ENCODE assay signal across 2 cellular contexts in the genomic region with DNA sequence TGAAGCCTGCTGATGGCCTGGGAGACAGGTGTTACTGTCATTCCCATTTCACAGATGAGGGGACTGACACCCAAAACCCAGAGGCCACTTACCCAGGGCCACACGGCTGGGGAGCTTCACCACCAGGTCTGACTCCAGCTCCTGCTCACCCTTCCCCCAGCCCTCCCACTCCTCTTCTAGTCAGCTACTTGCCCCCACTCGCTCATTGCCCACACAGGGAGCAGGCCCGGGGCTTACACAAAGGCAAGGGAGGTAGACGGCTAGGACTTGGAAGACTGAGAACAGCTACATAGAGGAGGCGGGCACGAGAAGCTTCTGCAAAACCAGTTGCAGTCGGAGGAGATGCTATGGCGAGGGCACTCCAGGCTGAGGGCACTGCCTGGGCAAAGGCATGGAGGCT.
TF ChIP-seq lines count a peak whose summit lies in the region.

No MANE protein-coding gene starts in this region.

TF ChIP-seq in HepG2, 621 proteins besides CTCF, POLR2A, EP300 and RAD21:
- TF ChIP-seq, protein P1, sequence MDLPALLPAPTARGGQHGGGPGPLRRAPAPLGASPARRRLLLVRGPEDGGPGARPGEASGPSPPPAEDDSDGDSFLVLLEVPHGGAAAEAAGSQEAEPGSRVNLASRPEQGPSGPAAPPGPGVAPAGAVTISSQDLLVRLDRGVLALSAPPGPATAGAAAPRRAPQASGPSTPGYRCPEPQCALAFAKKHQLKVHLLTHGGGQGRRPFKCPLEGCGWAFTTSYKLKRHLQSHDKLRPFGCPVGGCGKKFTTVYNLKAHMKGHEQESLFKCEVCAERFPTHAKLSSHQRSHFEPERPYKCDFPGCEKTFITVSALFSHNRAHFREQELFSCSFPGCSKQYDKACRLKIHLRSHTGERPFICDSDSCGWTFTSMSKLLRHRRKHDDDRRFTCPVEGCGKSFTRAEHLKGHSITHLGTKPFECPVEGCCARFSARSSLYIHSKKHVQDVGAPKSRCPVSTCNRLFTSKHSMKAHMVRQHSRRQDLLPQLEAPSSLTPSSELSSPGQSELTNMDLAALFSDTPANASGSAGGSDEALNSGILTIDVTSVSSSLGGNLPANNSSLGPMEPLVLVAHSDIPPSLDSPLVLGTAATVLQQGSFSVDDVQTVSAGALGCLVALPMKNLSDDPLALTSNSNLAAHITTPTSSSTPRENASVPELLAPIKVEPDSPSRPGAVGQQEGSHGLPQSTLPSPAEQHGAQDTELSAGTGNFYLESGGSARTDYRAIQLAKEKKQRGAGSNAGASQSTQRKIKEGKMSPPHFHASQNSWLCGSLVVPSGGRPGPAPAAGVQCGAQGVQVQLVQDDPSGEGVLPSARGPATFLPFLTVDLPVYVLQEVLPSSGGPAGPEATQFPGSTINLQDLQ (CRISPR knock-in tag; IDR thresholded peaks at IDR 0.05) = no peak
- no peak for TF ChIP-seq ZFY (CRISPR knock-in tag; IDR thresholded peaks at IDR 0.05)
- 0 out of 2 replicates have a peak, but pooled peaks have one; percentile 15 for TF ChIP-seq ZNF629 (CRISPR knock-in tag; conservative IDR thresholded peaks at IDR 0.05)
- no peak for TF ChIP-seq ZSCAN21 (CRISPR knock-in tag; IDR thresholded peaks at IDR 0.05; ENCODE audit: borderline replicate concordance)

TF ChIP-seq in HEK293, 187 proteins besides CTCF, POLR2A, EP300 and RAD21:
- TF ChIP-seq ZFHX2 (tag by site-specific recombination; conservative IDR thresholded peaks at IDR 0.05) = peak; percentile 83
- TF ChIP-seq EGR2 (tag by site-specific recombination; IDR thresholded peaks at IDR 0.05; ENCODE audit: low read depth) = peak; percentile 88
- TF ChIP-seq, protein P2, sequence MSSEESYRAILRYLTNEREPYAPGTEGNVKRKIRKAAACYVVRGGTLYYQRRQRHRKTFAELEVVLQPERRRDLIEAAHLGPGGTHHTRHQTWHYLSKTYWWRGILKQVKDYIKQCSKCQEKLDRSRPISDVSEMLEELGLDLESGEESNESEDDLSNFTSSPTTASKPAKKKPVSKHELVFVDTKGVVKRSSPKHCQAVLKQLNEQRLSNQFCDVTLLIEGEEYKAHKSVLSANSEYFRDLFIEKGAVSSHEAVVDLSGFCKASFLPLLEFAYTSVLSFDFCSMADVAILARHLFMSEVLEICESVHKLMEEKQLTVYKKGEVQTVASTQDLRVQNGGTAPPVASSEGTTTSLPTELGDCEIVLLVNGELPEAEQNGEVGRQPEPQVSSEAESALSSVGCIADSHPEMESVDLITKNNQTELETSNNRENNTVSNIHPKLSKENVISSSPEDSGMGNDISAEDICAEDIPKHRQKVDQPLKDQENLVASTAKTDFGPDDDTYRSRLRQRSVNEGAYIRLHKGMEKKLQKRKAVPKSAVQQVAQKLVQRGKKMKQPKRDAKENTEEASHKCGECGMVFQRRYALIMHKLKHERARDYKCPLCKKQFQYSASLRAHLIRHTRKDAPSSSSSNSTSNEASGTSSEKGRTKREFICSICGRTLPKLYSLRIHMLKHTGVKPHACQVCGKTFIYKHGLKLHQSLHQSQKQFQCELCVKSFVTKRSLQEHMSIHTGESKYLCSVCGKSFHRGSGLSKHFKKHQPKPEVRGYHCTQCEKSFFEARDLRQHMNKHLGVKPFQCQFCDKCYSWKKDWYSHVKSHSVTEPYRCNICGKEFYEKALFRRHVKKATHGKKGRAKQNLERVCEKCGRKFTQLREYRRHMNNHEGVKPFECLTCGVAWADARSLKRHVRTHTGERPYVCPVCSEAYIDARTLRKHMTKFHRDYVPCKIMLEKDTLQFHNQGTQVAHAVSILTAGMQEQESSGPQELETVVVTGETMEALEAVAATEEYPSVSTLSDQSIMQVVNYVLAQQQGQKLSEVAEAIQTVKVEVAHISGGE (tag by site-specific recombination; conservative IDR thresholded peaks at IDR 0.05; ENCODE audit: low read depth) = no peak
- TF ChIP-seq ZFP3 (tag by site-specific recombination; IDR thresholded peaks at IDR 0.05; ENCODE audit: low read depth) = no peak
- TF ChIP-seq ZNF677 (tag by site-specific recombination; IDR thresholded peaks at IDR 0.05) = no peak
- TF ChIP-seq, protein P3, sequence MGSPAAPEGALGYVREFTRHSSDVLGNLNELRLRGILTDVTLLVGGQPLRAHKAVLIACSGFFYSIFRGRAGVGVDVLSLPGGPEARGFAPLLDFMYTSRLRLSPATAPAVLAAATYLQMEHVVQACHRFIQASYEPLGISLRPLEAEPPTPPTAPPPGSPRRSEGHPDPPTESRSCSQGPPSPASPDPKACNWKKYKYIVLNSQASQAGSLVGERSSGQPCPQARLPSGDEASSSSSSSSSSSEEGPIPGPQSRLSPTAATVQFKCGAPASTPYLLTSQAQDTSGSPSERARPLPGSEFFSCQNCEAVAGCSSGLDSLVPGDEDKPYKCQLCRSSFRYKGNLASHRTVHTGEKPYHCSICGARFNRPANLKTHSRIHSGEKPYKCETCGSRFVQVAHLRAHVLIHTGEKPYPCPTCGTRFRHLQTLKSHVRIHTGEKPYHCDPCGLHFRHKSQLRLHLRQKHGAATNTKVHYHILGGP (tag by site-specific recombination; IDR thresholded peaks at IDR 0.05) = no peak
- no peak for TF ChIP-seq ZNF19 (tag by site-specific recombination; IDR thresholded peaks at IDR 0.05; ENCODE audit: low read depth)
